ENCODE assay signal across 37 cellular contexts in genomic region chr11:71525938-71526495, GRCh38. TPM values are rescaled to one million over a fixed set of nuclear protein-coding genes. Genes with fewer than 3 reads are reported as not detected.
"Had no signal": no experiment of that assay in that cellular context is flagged by ENCODE, and none has a peak within 500 bp of the region (broad histone marks: within the 10 kb centered on the region; RNA-seq: fewer than 3 reads in every experiment).

No MANE protein-coding gene starts in this region.

- DNase-seq: activated B cell treated with CpG ODN at 0.5 μM for 24 hours; activated CD4-positive, alpha-beta T cell treated with anti-CD3 and anti-CD28 coated beads, Interleukin-2, amount 50 U/mL, for 1 hour; activated CD8-positive, alpha-beta T cell treated with anti-CD3 and anti-CD28 coated beads for 36 hours; activated effector memory CD4-positive, alpha-beta T cell treated with anti-CD3 and anti-CD28 coated beads, Interleukin-2, amount 50 U/mL, for 16 hours; activated naive CD4-positive, alpha-beta T cell treated with anti-CD3 and anti-CD28 coated beads for 36 hours; activated naive CD8-positive, alpha-beta T cell treated with anti-CD3 and anti-CD28 coated beads for 36 hours; activated T-cell treated with anti-CD3 and anti-CD28 coated beads, Interleukin-2, amount 50 U/mL, for 1 hour; cerebellar nuclear complex; dorsolateral prefrontal cortex; hippocampal formation; immature natural killer cell; left lung; mesendoderm; naive B cell; nephron progenitor cell; pancreas; retina; stimulated activated CD4-positive, alpha-beta T cell treated with anti-CD3 and anti-CD28 coated beads, Interleukin-2, amount 100 ng/mL, for 48 hours; stimulated activated naive CD4-positive, alpha-beta T cell treated with Interleukin-2 at 50 U/mL for 16 hours; T-helper 1 cell; testis; transverse colon; uterus had no signal

- H3K4me3 ChIP-seq: adrenal gland, cardiac muscle cell, coronary artery, dorsolateral prefrontal cortex, gastroesophageal sphincter, left lung, lung, pancreas, prostate gland, testis, transverse colon, uterus had no signal

- H3K4me3 Mint-ChIP-seq: activated B cell treated with CpG ODN at 0.5 μM for 24 hours; activated CD8-positive, alpha-beta T cell treated with anti-CD3 and anti-CD28 coated beads for 36 hours; activated naive CD4-positive, alpha-beta T cell treated with anti-CD3 and anti-CD28 coated beads for 36 hours; activated naive CD8-positive, alpha-beta T cell treated with anti-CD3 and anti-CD28 coated beads for 36 hours; activated T-helper 1 cell treated with anti-CD3 and anti-CD28 coated beads, Interleukin-12 subunit alpha, Interleukin-12 subunit beta, Interleukin-2, Interleukin-4 antibody, amounts not matched to agents 30 ng/mL and 10 ng/mL and 1 ng/mL, durations not matched to agents 14 hours and 24 hours and 36 hours; brain; immature natural killer cell; naive B cell; nephron progenitor cell; T-helper 2 cell treated with Interferon-gamma antibody and Interleukin-4, amounts not matched to agents 5 μg/mL and 100 μg/mL, for 36 hours had no signal

- ATAC-seq: activated CD8-positive, alpha-beta T cell treated with anti-CD3 and anti-CD28 coated beads for 36 hours; gastroesophageal sphincter; left lung; pancreas had no signal

- H3K36me3 ChIP-seq: adrenal gland, cardiac muscle cell, gastroesophageal sphincter, left lung, pancreas, prostate gland, transverse colon, uterus had no signal

- H3K9me3 Mint-ChIP-seq: activated T-helper 1 cell treated with anti-CD3 and anti-CD28 coated beads, Interleukin-12 subunit alpha, Interleukin-12 subunit beta, Interleukin-2, Interleukin-4 antibody, amounts not matched to agents 30 ng/mL and 10 ng/mL and 1 ng/mL, durations not matched to agents 14 hours and 24 hours and 36 hours had no signal

- H3K36me3 Mint-ChIP-seq: brain, immature natural killer cell had no signal

- H3K4me1 ChIP-seq: adrenal gland, gastroesophageal sphincter, left lung, pancreas, prostate gland, transverse colon, uterus had no signal

- H3K9me3 ChIP-seq: adrenal gland, left lung, pancreas, prostate gland, testis, transverse colon, uterus had no signal

- H3K4me1 Mint-ChIP-seq: activated B cell treated with CpG ODN at 0.5 μM for 24 hours; activated naive CD8-positive, alpha-beta T cell treated with anti-CD3 and anti-CD28 coated beads for 36 hours; brain; immature natural killer cell; naive B cell had no signal

- H3K27ac Mint-ChIP-seq: activated B cell treated with CpG ODN at 0.5 μM for 24 hours; activated CD8-positive, alpha-beta T cell treated with anti-CD3 and anti-CD28 coated beads for 36 hours; activated naive CD4-positive, alpha-beta T cell treated with anti-CD3 and anti-CD28 coated beads for 36 hours; activated naive CD8-positive, alpha-beta T cell treated with anti-CD3 and anti-CD28 coated beads for 36 hours; activated T-helper 1 cell treated with anti-CD3 and anti-CD28 coated beads, Interleukin-12 subunit alpha, Interleukin-12 subunit beta, Interleukin-2, Interleukin-4 antibody, amounts not matched to agents 30 ng/mL and 10 ng/mL and 1 ng/mL, durations not matched to agents 14 hours and 24 hours and 36 hours; brain; immature natural killer cell; naive B cell; nephron progenitor cell; T-helper 2 cell treated with Interferon-gamma antibody and Interleukin-4, amounts not matched to agents 5 μg/mL and 100 μg/mL, for 36 hours had no signal

- H3K27me3 ChIP-seq: adrenal gland, cardiac muscle cell, dorsolateral prefrontal cortex, left lung, pancreas, testis, transverse colon, uterus had no signal

- H3K27ac ChIP-seq: adrenal gland, cardiac muscle cell, coronary artery, dorsolateral prefrontal cortex, gastroesophageal sphincter, left lung, pancreas, prostate gland, testis, transverse colon, uterus had no signal

RNA-seq across cellular contexts. Expression of gene KRTAP5-7, which starts 1.1 kb away (rescaled TPM):
- total RNA-seq: activated CD8-positive, alpha-beta T cell treated with anti-CD3 and anti-CD28 coated beads for 36 hours; activated naive CD4-positive, alpha-beta T cell treated with anti-CD3 and anti-CD28 coated beads for 36 hours; activated naive CD8-positive, alpha-beta T cell treated with anti-CD3 and anti-CD28 coated beads for 36 hours; cardiac muscle cell; endothelial cell of umbilical vein; fibroblast of villous mesenchyme; gastroesophageal sphincter; kidney epithelial cell had no signal

RNA-seq across cellular contexts. Expression of gene KRTAP5-8, which starts 11.8 kb away (rescaled TPM):
- total RNA-seq: activated CD8-positive, alpha-beta T cell treated with anti-CD3 and anti-CD28 coated beads for 36 hours; activated naive CD4-positive, alpha-beta T cell treated with anti-CD3 and anti-CD28 coated beads for 36 hours; activated naive CD8-positive, alpha-beta T cell treated with anti-CD3 and anti-CD28 coated beads for 36 hours; activated T-helper 1 cell treated with anti-CD3 and anti-CD28 coated beads, Interleukin-12 subunit alpha, Interleukin-12 subunit beta, Interleukin-2, Interleukin-4 antibody, amounts not matched to agents 30 ng/mL and 10 ng/mL and 1 ng/mL, durations not matched to agents 14 hours and 24 hours and 36 hours; cardiac muscle cell; endothelial cell of umbilical vein; fibroblast of lung; fibroblast of villous mesenchyme; kidney epithelial cell had no signal

RNA-seq across cellular contexts. Expression of gene KRTAP5-9, which starts 22.2 kb away (rescaled TPM):
- total RNA-seq: activated CD8-positive, alpha-beta T cell treated with anti-CD3 and anti-CD28 coated beads for 36 hours; activated naive CD4-positive, alpha-beta T cell treated with anti-CD3 and anti-CD28 coated beads for 36 hours; activated naive CD8-positive, alpha-beta T cell treated with anti-CD3 and anti-CD28 coated beads for 36 hours; activated T-helper 1 cell treated with anti-CD3 and anti-CD28 coated beads, Interleukin-12 subunit alpha, Interleukin-12 subunit beta, Interleukin-2, Interleukin-4 antibody, amounts not matched to agents 30 ng/mL and 10 ng/mL and 1 ng/mL, durations not matched to agents 14 hours and 24 hours and 36 hours; endothelial cell of umbilical vein; fibroblast of lung; fibroblast of villous mesenchyme; gastroesophageal sphincter; kidney epithelial cell; uterus had no signal

RNA-seq across cellular contexts. Expression of gene KRTAP5-10, which starts 39.3 kb away (rescaled TPM):
- total RNA-seq: activated CD8-positive, alpha-beta T cell treated with anti-CD3 and anti-CD28 coated beads for 36 hours; activated naive CD4-positive, alpha-beta T cell treated with anti-CD3 and anti-CD28 coated beads for 36 hours; activated naive CD8-positive, alpha-beta T cell treated with anti-CD3 and anti-CD28 coated beads for 36 hours; activated T-helper 1 cell treated with anti-CD3 and anti-CD28 coated beads, Interleukin-12 subunit alpha, Interleukin-12 subunit beta, Interleukin-2, Interleukin-4 antibody, amounts not matched to agents 30 ng/mL and 10 ng/mL and 1 ng/mL, durations not matched to agents 14 hours and 24 hours and 36 hours; adrenal gland; aorta; cardiac muscle cell; endothelial cell of umbilical vein; fibroblast of lung; fibroblast of villous mesenchyme; gastroesophageal sphincter; kidney epithelial cell; left lung; lung; prostate gland; testis had no signal

RNA-seq across cellular contexts. Expression of gene KRTAP5-11, which starts 56.7 kb away (rescaled TPM):
- total RNA-seq: activated B cell treated with CpG ODN at 0.5 μM for 24 hours; activated CD8-positive, alpha-beta T cell treated with anti-CD3 and anti-CD28 coated beads for 36 hours; activated naive CD4-positive, alpha-beta T cell treated with anti-CD3 and anti-CD28 coated beads for 36 hours; activated naive CD8-positive, alpha-beta T cell treated with anti-CD3 and anti-CD28 coated beads for 36 hours; activated T-helper 1 cell treated with anti-CD3 and anti-CD28 coated beads, Interleukin-12 subunit alpha, Interleukin-12 subunit beta, Interleukin-2, Interleukin-4 antibody, amounts not matched to agents 30 ng/mL and 10 ng/mL and 1 ng/mL, durations not matched to agents 14 hours and 24 hours and 36 hours; adrenal gland; aorta; cardiac muscle cell; endothelial cell of umbilical vein; fibroblast of lung; fibroblast of villous mesenchyme; gastroesophageal sphincter; kidney epithelial cell; left lung; lung; pancreas; prostate gland; testis; transverse colon; uterus had no signal
